ENCODE assay signal across 27 cellular contexts in genomic region chr16:4455081-4455480, GRCh38.
"Had no signal": no experiment of that assay in that cellular context is flagged by ENCODE, and none has a peak within 500 bp of the region (broad histone marks: within the 10 kb centered on the region; RNA-seq: fewer than 3 reads in every experiment).

No MANE protein-coding gene starts in this region.

- H3K9me3 ChIP-seq: gastrocnemius medialis, psoas muscle, spleen, suprapubic skin, transverse colon, upper lobe of right lung, vagina had no signal

- H3K79me2 ChIP-seq: hepatocyte had no signal

- H3K4me3 ChIP-seq: gastrocnemius medialis, hepatocyte, neural progenitor cell, psoas muscle, skin epidermis, spleen, suprapubic skin, transverse colon, upper lobe of right lung, vagina had no signal

- H3K9me3 Mint-ChIP-seq: endodermal cell; naive thymus-derived CD4-positive, alpha-beta T cell; nephron; neural progenitor cell; stimulated activated naive B cell treated with anti-CD40 and anti-IgM and Interleukin-4, amounts not matched to agents 10 μg/mL and 1 μg/mL and 100 μg/mL, for 72 hours; stimulated activated naive CD8-positive, alpha-beta T cell treated with anti-CD3 and anti-CD28 coated beads, Interleukin-15, amount 100 ng/mL, for 72 hours had no signal

- H3K4me3 Mint-ChIP-seq: endodermal cell; naive thymus-derived CD4-positive, alpha-beta T cell; nephron; neural progenitor cell; stimulated activated naive B cell treated with anti-CD40 and anti-IgM and Interleukin-4, amounts not matched to agents 10 μg/mL and 1 μg/mL and 100 μg/mL, for 72 hours; stimulated activated naive CD8-positive, alpha-beta T cell treated with anti-CD3 and anti-CD28 coated beads, Interleukin-15, amount 100 ng/mL, for 72 hours had no signal

- H3K27ac ChIP-seq: epithelial cell of prostate, gastrocnemius medialis, hepatocyte, neural progenitor cell, psoas muscle, skin epidermis, spleen, suprapubic skin, transverse colon, upper lobe of right lung, vagina had no signal

- H3K36me3 ChIP-seq: neural progenitor cell had no signal

- DNase-seq: effector CD8-positive, alpha-beta T cell; foreskin fibroblast; gastrocnemius medialis; head of caudate nucleus; kidney; midbrain; naive thymus-derived CD4-positive, alpha-beta T cell; nucleus accumbens; right cardiac atrium; spleen; stimulated activated CD4-positive, alpha-beta T cell treated with anti-CD3 and anti-CD28 coated beads, Interleukin-4, amount 100 ng/mL, for 4 hours; stimulated activated naive B cell treated with anti-CD40 and anti-IgM and Interleukin-4, amounts not matched to agents 10 μg/mL and 1 μg/mL and 100 μg/mL, for 72 hours; stimulated activated naive CD8-positive, alpha-beta T cell treated with anti-CD3 and anti-CD28 coated beads, Interleukin-15, amount 100 ng/mL, for 72 hours; transverse colon; upper lobe of right lung had no signal

- H3K9ac ChIP-seq: neural progenitor cell had no signal

- H3K4me1 ChIP-seq: gastrocnemius medialis, neural progenitor cell, psoas muscle, suprapubic skin, vagina had no signal

- ATAC-seq: esophagus mucosa; gastrocnemius medialis; left lobe of liver; naive thymus-derived CD4-positive, alpha-beta T cell; psoas muscle; right cardiac atrium; stimulated activated naive B cell treated with anti-CD40 and anti-IgM and Interleukin-4, amounts not matched to agents 10 μg/mL and 1 μg/mL and 100 μg/mL, for 72 hours; stimulated activated naive CD8-positive, alpha-beta T cell treated with anti-CD3 and anti-CD28 coated beads, Interleukin-15, amount 100 ng/mL, for 72 hours; upper lobe of right lung had no signal

- H3K27me3 ChIP-seq: gastrocnemius medialis, hepatocyte, neural progenitor cell, spleen, suprapubic skin, transverse colon, upper lobe of right lung, vagina had no signal

- H3K27ac Mint-ChIP-seq: endodermal cell, neural progenitor cell had no signal

- H3K4me1 Mint-ChIP-seq: endodermal cell, neural progenitor cell had no signal

- FAIRE-seq: colon, kidney had no signal

- H3K4me2 ChIP-seq: hepatocyte, neural progenitor cell had no signal

- H3K27me3 Mint-ChIP-seq: naive thymus-derived CD4-positive, alpha-beta T cell; stimulated activated naive B cell treated with anti-CD40 and anti-IgM and Interleukin-4, amounts not matched to agents 10 μg/mL and 1 μg/mL and 100 μg/mL, for 72 hours; stimulated activated naive CD8-positive, alpha-beta T cell treated with anti-CD3 and anti-CD28 coated beads, Interleukin-15, amount 100 ng/mL, for 72 hours had no signal

- H2AFZ ChIP-seq: hepatocyte, neural progenitor cell had no signal
